ENCODE assay signal across 24 cellular contexts in genomic region chr14:70077005-70077404, GRCh38.
"Had no signal": no experiment of that assay in that cellular context is flagged by ENCODE, and none has a peak within 500 bp of the region (broad histone marks: within the 10 kb centered on the region; RNA-seq: fewer than 3 reads in every experiment).

No MANE protein-coding gene starts in this region.

- H3K36me3 Mint-ChIP-seq: mesothelial cell of epicardium had no signal

- H3K27me3 ChIP-seq: gastrocnemius medialis had no signal

- H3K27ac ChIP-seq: coronary artery, dorsolateral prefrontal cortex, epithelial cell of prostate, esophagus squamous epithelium, gastrocnemius medialis, heart right ventricle, left lung, lower lobe of right lung had no signal

- H3K4me3 ChIP-seq: coronary artery, dorsolateral prefrontal cortex, esophagus squamous epithelium, gastrocnemius medialis, heart right ventricle, left lung, lower lobe of right lung, mucosa of descending colon had no signal

- H3K9me3 ChIP-seq: esophagus squamous epithelium, gastrocnemius medialis, heart right ventricle, left lung, lower lobe of right lung, mucosa of descending colon had no signal

- H3K4me3 Mint-ChIP-seq: effector memory CD8-positive, alpha-beta T cell; endodermal cell; mesothelial cell of epicardium had no signal

- H3K9me3 Mint-ChIP-seq: effector memory CD8-positive, alpha-beta T cell; endodermal cell; mesothelial cell of epicardium had no signal

- H3K4me1 ChIP-seq: esophagus squamous epithelium, gastrocnemius medialis, heart right ventricle, left lung, lower lobe of right lung had no signal

- ATAC-seq: effector memory CD8-positive, alpha-beta T cell; esophagus mucosa; gastrocnemius medialis; heart right ventricle; left cardiac atrium; left lung; left ventricle myocardium superior; lower lobe of right lung; mucosa of descending colon had no signal

- H3K27ac Mint-ChIP-seq: effector memory CD8-positive, alpha-beta T cell; endodermal cell; mesothelial cell of epicardium had no signal

- DNase-seq: dermis blood vessel endothelial cell; dorsolateral prefrontal cortex; effector CD4-positive, alpha-beta T cell; effector memory CD8-positive, alpha-beta T cell; endodermal cell; erythroblast; esophagus squamous epithelium; foreskin fibroblast; foreskin melanocyte; gastrocnemius medialis; glutamatergic neuron; head of caudate nucleus; heart right ventricle; hippocampal formation; left cardiac atrium; left lung; left ventricle myocardium superior; lower lobe of right lung; mesenchymal stem cell; mucosa of descending colon had no signal

- H3K36me3 ChIP-seq: esophagus squamous epithelium, gastrocnemius medialis, heart right ventricle, left lung, lower lobe of right lung had no signal

- H3K4me1 Mint-ChIP-seq: endodermal cell had no signal
